In genomic region chr10:132580617-132581016, GRCh38 we compare ENCODE assay signal across 18 cellular contexts. TPM values are rescaled to one million over a fixed set of nuclear protein-coding genes. Genes with fewer than 3 reads are reported as not detected.
DNase-seq lines count a peak whose midpoint lies in the region; ATAC-seq and TF ChIP-seq lines count a peak whose summit lies in the region.
"Had no signal": no experiment of that assay in that cellular context is flagged by ENCODE, and none has a peak within 500 bp of the region (broad histone marks: within the 10 kb centered on the region; RNA-seq: fewer than 3 reads in every experiment).

No MANE protein-coding gene starts in this region.

- H3K79me1 ChIP-seq in IMR-90 (ENCODE audit: low read depth in 1 of 2, low read length in 2 of 2): peaks cover 31 to 61% of the 10 kb centered on the region in 2 experiments

- WGBS in IMR-90 (ENCODE audit: extremely low coverage in 2 of 2, insufficient read length in 1 of 2), 2 experiments: no CpG with 5 or more reads among the region's 1 CpG
- WGBS in gastroesophageal sphincter (ENCODE audit: low coverage in 1 of 2), 2 donors: 65 to 80% methylated on average over 1 of the region's 1 CpG
- 51 to 62% (median 51%) methylated on average over 1 of the region's 1 CpG for WGBS in ovary, 3 donors

- no peak overlapping the region for H4K91ac ChIP-seq in IMR-90 (ENCODE audit: insufficient read depth, low read depth, low read length)

- dilution Hi-C loops in IMR-90 (cut with HindIII; ENCODE audit: low sequenced_read_pairs, unreplicated experiment): no loop called here

- intact Hi-C loops in IMR-90 (cut with micrococcal nuclease): no loop called here
- intact Hi-C loops in ovary (cut with DNase I): no loop called here

- no TSS peak for BruUV-seq in IMR-90 (replicated peaks; lab: Mats Ljungman, UMichigan)

- H3K4me3 ChIP-seq in IMR-90 (ENCODE audit: insufficient read depth, low read depth, low read length) (no peak overlapping the region), gastroesophageal sphincter (no peak overlapping the region), ovary (no peak overlapping the region)
- H3K4me3 ChIP-seq: GM23248 had no signal

- H2AK5ac ChIP-seq in IMR-90 (ENCODE audit: low read depth, low read length): no peak overlapping the region

- H3K4ac ChIP-seq in IMR-90 (ENCODE audit: low read depth, low read length): no peak overlapping the region

- peaks cover 88% of the 10 kb centered on the region for H4K20me1 ChIP-seq in IMR-90 (ENCODE audit: insufficient read depth, low read length)

- H3K9me3 ChIP-seq in IMR-90 (ENCODE audit: control insufficient read depth, insufficient read depth, low read length) (no peaks in the 10 kb centered on the region), gastroesophageal sphincter (no peaks in the 10 kb centered on the region), ovary (no peaks in the 10 kb centered on the region)

- peaks cover 8% of the 10 kb centered on the region; the same call in 1 of the 2 replicates for H3K9me1 ChIP-seq in IMR-90 (ENCODE audit: insufficient read depth, low read length)

- H3K18ac ChIP-seq in IMR-90 (ENCODE audit: low read depth, low read length): no peak overlapping the region

- no peak for TF ChIP-seq EP300 in gastroesophageal sphincter (IDR thresholded peaks at IDR 0.05)
- no peak for TF ChIP-seq EP300 in ovary (IDR thresholded peaks at IDR 0.05)

- H3K27me3 Mint-ChIP-seq in memory B cell: no peaks in the 10 kb centered on the region
- H3K27me3 Mint-ChIP-seq: CD4-positive, alpha-beta T cell had no signal

- H2BK20ac ChIP-seq in IMR-90 (ENCODE audit: low read depth, low read length): no peak overlapping the region

- H3K36me3 ChIP-seq in IMR-90 (ENCODE audit: control insufficient read depth, insufficient read depth, low read length) (no peaks in the 10 kb centered on the region), gastroesophageal sphincter (no peaks in the 10 kb centered on the region), ovary (no peaks in the 10 kb centered on the region)

- H3K27ac ChIP-seq in IMR-90 (ENCODE audit: insufficient read depth, low read length) (no peak overlapping the region), gastroesophageal sphincter (peak overlapping the region in 3 of 4 donors; percentile 59 to 88 (median 81)), ovary (no peak overlapping the region)
- H3K27ac ChIP-seq: GM23248, RWPE1 had no signal

- H3K4me2 ChIP-seq in IMR-90 (ENCODE audit: low read depth, low read length): no peak overlapping the region

- H3K4me1 Mint-ChIP-seq in memory B cell: peaks cover 44% of the 10 kb centered on the region

- H3K4me1 ChIP-seq in IMR-90 (ENCODE audit: control insufficient read depth, insufficient read depth, low read length) (peaks cover 6% of the 10 kb centered on the region; the same call in 1 of the 2 replicates), gastroesophageal sphincter (peaks cover 6 to 92% (median 36%) of the 10 kb centered on the region in 3 donors), ovary (ENCODE audit: insufficient read depth) (peaks cover 15% of the 10 kb centered on the region)

- ATAC-seq in IMR-90 (ENCODE audit: low read depth) (no peak), gastroesophageal sphincter (no peak), memory B cell (ENCODE audit: low read depth) (no peak), GM21619 (IDR thresholded peaks at IDR 0.05; ENCODE audit: unreplicated experiment) (no peak)

- TF ChIP-seq CTCF in IMR-90 (conservative IDR thresholded peaks at IDR 0.05; ENCODE audit: low read depth, low read length) (no peak), gastroesophageal sphincter (IDR thresholded peaks at IDR 0.05) (no peak), ovary (IDR thresholded peaks at IDR 0.05) (no peak)

- H3K9me3 Mint-ChIP-seq in memory B cell: peaks cover 2% of the 10 kb centered on the region
- H3K9me3 Mint-ChIP-seq: CD4-positive, alpha-beta T cell; H9 had no signal

- no peak overlapping the region for H4K8ac ChIP-seq in IMR-90 (ENCODE audit: low read depth in 2 of 2, low read length in 2 of 2)

- H3K4me3 Mint-ChIP-seq in memory B cell: no peak overlapping the region
- H3K4me3 Mint-ChIP-seq: CD4-positive, alpha-beta T cell; H9 had no signal

- no peak overlapping the region for H3K56ac ChIP-seq in IMR-90 (ENCODE audit: extremely low read depth, insufficient read depth, low read length)

- no peak overlapping the region for H3K9ac ChIP-seq in IMR-90 (ENCODE audit: low read depth, low read length)
- H3K9ac ChIP-seq: GM23248 had no signal

- CTCF ChIA-PET in IMR-90 (lab: Yijun Ruan, JAX): no interaction called here

- H2BK120ac ChIP-seq in IMR-90 (ENCODE audit: low read depth, low read length): no peak overlapping the region

- no peak overlapping the region for H2BK5ac ChIP-seq in IMR-90 (ENCODE audit: low read depth, low read length, poor library complexity, severe bottlenecking)

- no peak overlapping the region for H2AFZ ChIP-seq in IMR-90 (replicated peaks; ENCODE audit: low read length, poor library complexity)
- H2AFZ ChIP-seq: GM23248 had no signal

- DNase-seq in IMR-90: no peak
- no peak for DNase-seq in memory B cell (ENCODE audit: low spot score in 2 of 2)
- no peak for DNase-seq in HK-2 (ENCODE audit: unreplicated experiment)
- no peak for DNase-seq in ovary
- no peak for DNase-seq in NCI-H1436 (lab: John Stamatoyannopoulos, UW)
- DNase-seq: CD4-positive, alpha-beta T cell; GM23248; H9; NCI-H1048; NCI-H1417; NCI-H1694 treated with DMSO at 0.1 percent for 48 hours; NCI-H2081; NCI-H2227 treated with DMSO at 0.1 percent for 48 hours; NCI-H526 treated with DMSO at 0.1 percent for 48 hours; SHP77 had no signal

- POLR2A ChIA-PET in IMR-90 (lab: Charles Lee; ENCODE audit: unreplicated experiment): no interaction called here

- H3K27me3 ChIP-seq in IMR-90 (ENCODE audit: control insufficient read depth, insufficient read depth, low read length): peaks cover 2% of the 10 kb centered on the region; the same call in 1 of the 2 replicates
- H3K27me3 ChIP-seq in gastroesophageal sphincter: no peaks in the 10 kb centered on the region
- no peaks in the 10 kb centered on the region for H3K27me3 ChIP-seq in ovary

- H2AK9ac ChIP-seq in IMR-90 (replicated peaks; ENCODE audit: low read depth, low read length, poor library complexity): no peak overlapping the region

- H3K36me3 Mint-ChIP-seq in memory B cell: peaks cover 15% of the 10 kb centered on the region

- no peak for TF ChIP-seq RAD21 in IMR-90 (IDR thresholded peaks at IDR 0.05; ENCODE audit: low read length)

- in situ Hi-C loops in IMR-90 (cut with MboI; ENCODE audit: low sequenced_read_pairs): no loop called here

- H3K23ac ChIP-seq in IMR-90 (ENCODE audit: low read depth, low read length): no peak overlapping the region

- H3K14ac ChIP-seq in IMR-90 (replicated peaks; ENCODE audit: low read depth, low read length): no peak overlapping the region

- peak overlapping the region; percentile 39 for H3K27ac Mint-ChIP-seq in memory B cell
- H3K27ac Mint-ChIP-seq: CD4-positive, alpha-beta T cell; H9 had no signal

- TF ChIP-seq POLR2A in IMR-90 (IDR thresholded peaks at IDR 0.05; ENCODE audit: low read depth, low read length): no peak
- no peak for TF ChIP-seq POLR2A in gastroesophageal sphincter (IDR thresholded peaks at IDR 0.05)
- no peak for TF ChIP-seq POLR2A in ovary (IDR thresholded peaks at IDR 0.05)

- H4K5ac ChIP-seq in IMR-90 (ENCODE audit: low read depth, low read length): no peak overlapping the region

- no peak overlapping the region for H2BK15ac ChIP-seq in IMR-90 (ENCODE audit: low read depth, low read length)

TF ChIP-seq in IMR-90, 13 proteins besides CTCF, POLR2A, EP300 and RAD21:
- TF ChIP-seq MXI1 (IDR thresholded peaks at IDR 0.05; ENCODE audit: borderline replicate concordance, low read depth, low read length) (no peak), RCOR1 (IDR thresholded peaks at IDR 0.05; ENCODE audit: insufficient replicate concordance, low read length) (no peak), CEBPB (IDR thresholded peaks at IDR 0.05; ENCODE audit: low read depth, low read length) (no peak), MAFK (IDR thresholded peaks at IDR 0.05; ENCODE audit: low read depth, low read length) (peak; percentile 99)

RNA-seq across cellular contexts. Expression of gene INPP5A, which starts 43.0 kb away (rescaled TPM):
- total RNA-seq in IMR-90 (2012; rRNA removed) (31.7 and 36.7 TPM in 2 replicates), gastroesophageal sphincter (100 to 1,000 TPM; 111 to 288 (median 215) TPM), ovary (10 to 100 TPM; 19.8 to 41.2 (median 35.3) TPM)
- polyA plus RNA-seq in IMR-90 (2012; rRNA removed) (20.6 and 21.4 TPM in 2 replicates), ovary (10 to 100 TPM; 20.2 to 41.2 TPM)
- polyA plus RNA-seq in IMR-90 (2012; cell fraction: cytosol; rRNA removed): 15.9 and 20.4 TPM in 2 replicates
- polyA plus RNA-seq in IMR-90 (2012; cell fraction: nucleus; rRNA removed; ENCODE audit: low replicate concordance): 12.2 and 16.8 TPM in 2 replicates

Comparison
In these comparisons a context has a peak if more than half of its experiments do, and no peak if none do; other contexts are left out.
1. H3K27ac ChIP-seq: peak in gastroesophageal sphincter (3 of 4); none in IMR-90 (single experiment) and ovary (0 of 2).